ENCODE assay signal across 2 cellular contexts in the genomic region with DNA sequence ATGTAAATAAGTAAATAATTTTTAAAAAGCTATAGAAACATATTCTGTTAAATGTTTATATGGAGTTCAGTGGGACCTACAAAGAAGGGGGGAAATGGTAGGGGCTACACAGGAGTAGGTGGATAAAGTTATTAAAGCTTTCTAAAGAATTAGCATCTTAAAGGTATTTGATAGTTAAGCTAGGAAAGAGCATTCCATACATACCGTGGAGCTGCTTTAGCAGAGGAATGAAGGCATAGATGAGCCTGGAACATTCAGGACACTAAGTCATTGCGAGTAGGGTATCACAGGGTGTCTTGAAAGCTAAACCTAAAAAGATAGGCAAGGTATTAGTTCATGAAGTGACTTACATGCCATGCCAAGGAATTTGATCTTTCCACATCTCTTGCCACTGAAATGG.
TF ChIP-seq lines count a peak whose summit lies in the region.

No MANE protein-coding gene starts in this region.

TF ChIP-seq in IMR-90, 13 proteins besides CTCF, POLR2A, EP300 and RAD21:
- TF ChIP-seq CHD1 (IDR thresholded peaks at IDR 0.05; ENCODE audit: low read depth, low read length): no peak
- TF ChIP-seq, protein P1, sequence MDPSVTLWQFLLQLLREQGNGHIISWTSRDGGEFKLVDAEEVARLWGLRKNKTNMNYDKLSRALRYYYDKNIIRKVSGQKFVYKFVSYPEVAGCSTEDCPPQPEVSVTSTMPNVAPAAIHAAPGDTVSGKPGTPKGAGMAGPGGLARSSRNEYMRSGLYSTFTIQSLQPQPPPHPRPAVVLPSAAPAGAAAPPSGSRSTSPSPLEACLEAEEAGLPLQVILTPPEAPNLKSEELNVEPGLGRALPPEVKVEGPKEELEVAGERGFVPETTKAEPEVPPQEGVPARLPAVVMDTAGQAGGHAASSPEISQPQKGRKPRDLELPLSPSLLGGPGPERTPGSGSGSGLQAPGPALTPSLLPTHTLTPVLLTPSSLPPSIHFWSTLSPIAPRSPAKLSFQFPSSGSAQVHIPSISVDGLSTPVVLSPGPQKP (IDR thresholded peaks at IDR 0.05; ENCODE audit: borderline replicate concordance, low read depth, low read length): no peak
- TF ChIP-seq SMC3 (IDR thresholded peaks at IDR 0.05; ENCODE audit: low read depth, low read length): no peak
- no peak for TF ChIP-seq NFE2L2 (IDR thresholded peaks at IDR 0.05; ENCODE audit: low read depth, low read length)
- TF ChIP-seq MXI1 (IDR thresholded peaks at IDR 0.05; ENCODE audit: borderline replicate concordance, low read depth, low read length): no peak
- no peak for TF ChIP-seq CEBPB (IDR thresholded peaks at IDR 0.05; ENCODE audit: low read depth, low read length)

TF ChIP-seq in SK-N-SH, 30 proteins besides CTCF, POLR2A, EP300 and RAD21:
- TF ChIP-seq SMC3 (IDR thresholded peaks at IDR 0.05; ENCODE audit: low read depth, low read length) (no peak), YY1 (IDR thresholded peaks at IDR 0.05; ENCODE audit: low read depth) (no peak), TCF12 (IDR thresholded peaks at IDR 0.05) (no peak), MXI1 (IDR thresholded peaks at IDR 0.05; ENCODE audit: low read depth, low read length) (no peak), POLR2AphosphoS5 (IDR thresholded peaks at IDR 0.05; ENCODE audit: low read depth, low read length) (no peak), NFIC (IDR thresholded peaks at IDR 0.05; ENCODE audit: borderline replicate concordance) (no peak), FOSL2 (IDR thresholded peaks at IDR 0.05; ENCODE audit: borderline replicate concordance, low read depth) (no peak), NRF1 (IDR thresholded peaks at IDR 0.05; ENCODE audit: low read depth, low read length) (no peak), RXRA (IDR thresholded peaks at IDR 0.05; ENCODE audit: borderline replicate concordance, low read depth) (no peak)
- TF ChIP-seq, protein P2, sequence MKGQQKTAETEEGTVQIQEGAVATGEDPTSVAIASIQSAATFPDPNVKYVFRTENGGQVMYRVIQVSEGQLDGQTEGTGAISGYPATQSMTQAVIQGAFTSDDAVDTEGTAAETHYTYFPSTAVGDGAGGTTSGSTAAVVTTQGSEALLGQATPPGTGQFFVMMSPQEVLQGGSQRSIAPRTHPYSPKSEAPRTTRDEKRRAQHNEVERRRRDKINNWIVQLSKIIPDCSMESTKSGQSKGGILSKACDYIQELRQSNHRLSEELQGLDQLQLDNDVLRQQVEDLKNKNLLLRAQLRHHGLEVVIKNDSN (IDR thresholded peaks at IDR 0.05; ENCODE audit: borderline replicate concordance, low read depth): no peak
